ENCODE assay signal across 15 cellular contexts in the genomic region with DNA sequence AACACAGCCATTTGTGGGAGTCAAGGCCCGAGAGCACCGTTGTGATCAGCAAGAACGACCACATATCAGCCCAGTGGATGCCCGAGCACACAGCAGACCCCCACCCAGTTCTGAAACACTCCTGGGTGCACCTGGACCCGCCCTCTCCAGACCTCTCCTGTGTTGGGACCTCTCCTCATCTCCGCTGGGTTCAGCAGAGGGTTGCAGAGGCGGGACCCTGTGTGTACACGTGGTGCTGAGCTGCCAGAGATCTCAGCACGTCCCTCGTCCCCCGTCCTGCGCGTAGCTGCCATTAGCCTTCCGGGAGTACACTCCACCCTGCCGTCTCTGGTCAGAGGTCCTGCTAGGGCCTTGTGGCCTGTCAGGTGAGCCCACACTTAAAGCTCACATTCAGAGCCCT. TPM values are rescaled to one million over a fixed set of nuclear protein-coding genes. Genes with fewer than 3 reads are reported as not detected.
A peak's percentile ranks its signal among the peaks of the same experiment; 100 is the strongest.
DNase-seq lines count a peak whose midpoint lies in the region; ATAC-seq and TF ChIP-seq lines count a peak whose summit lies in the region.
"Had no signal": no experiment of that assay in that cellular context is flagged by ENCODE, and none has a peak within 500 bp of the region (broad histone marks: within the 10 kb centered on the region; RNA-seq: fewer than 3 reads in every experiment).

No MANE protein-coding gene starts in this region.

- H3K4me1 Mint-ChIP-seq in activated naive CD8-positive, alpha-beta T cell treated with anti-CD3 and anti-CD28 coated beads, Interleukin-2, amount 10 ng/mL, durations not matched to agents 7 days and 5 days: no peaks in the 10 kb centered on the region
- no peaks in the 10 kb centered on the region for H3K4me1 Mint-ChIP-seq in activated naive CD8-positive, alpha-beta T cell treated with anti-CD3 and anti-CD28 coated beads, Interleukin-2, amount 50 U/mL, for 24 hours
- H3K4me1 Mint-ChIP-seq: CD14-positive monocyte had no signal

- H3K27ac ChIP-seq in ascending aorta (peak overlapping the region; percentile 90 to 91), lower lobe of right lung (no peak overlapping the region), suprapubic skin (peak overlapping the region; percentile 35)

- DNase-seq in activated naive CD8-positive, alpha-beta T cell treated with anti-CD3 and anti-CD28 coated beads, Interleukin-2, amount 10 ng/mL, durations not matched to agents 7 days and 5 days: no peak
- no peak for DNase-seq in activated naive CD8-positive, alpha-beta T cell treated with anti-CD3 and anti-CD28 coated beads, Interleukin-2, amount 50 U/mL, for 24 hours
- DNase-seq in ascending aorta (ENCODE audit: low spot score in 2 of 2) (no peak), lower lobe of right lung (peak; percentile 28), suprapubic skin (ENCODE audit: low spot score in 2 of 2) (no peak), SKM-1 (lab: John Stamatoyannopoulos, UW; ENCODE audit: unreplicated experiment) (no peak)
- no peak for DNase-seq in stimulated activated CD4-positive, alpha-beta T cell treated with anti-CD3 and anti-CD28 coated beads, Interleukin-1b, Interleukin-23, amount 100 ng/mL, for 48 hours
- DNase-seq: DMS53, HCEC 1CT, NCI-H1436, NCI-H2081 treated with DMSO at 0.1 percent for 48 hours, NCI-H524, RPMI8226 had no signal

- H3K4me3 ChIP-seq in ascending aorta (no peak overlapping the region), lower lobe of right lung (no peak overlapping the region), suprapubic skin (no peak overlapping the region)

- peaks cover 10% of the 10 kb centered on the region for H3K36me3 Mint-ChIP-seq in activated naive CD8-positive, alpha-beta T cell treated with anti-CD3 and anti-CD28 coated beads, Interleukin-2, amount 10 ng/mL, durations not matched to agents 7 days and 5 days
- H3K36me3 Mint-ChIP-seq in activated naive CD8-positive, alpha-beta T cell treated with anti-CD3 and anti-CD28 coated beads, Interleukin-2, amount 50 U/mL, for 24 hours (ENCODE audit: low read depth): peaks cover 11% of the 10 kb centered on the region

- TF ChIP-seq POLR2A in suprapubic skin (IDR thresholded peaks at IDR 0.05): no peak

- intact Hi-C loops in ascending aorta (cut with DNase I) (loop anchor here (10.0 kb wide), 1 partner anchor 1813 kb away; no protein-coding TSS in a partner anchor), lower lobe of right lung (cut with DNase I) (no loop called here)

- POLR2A ChIA-PET in activated naive CD8-positive, alpha-beta T cell treated with anti-CD3 and anti-CD28 coated beads, Interleukin-2, amount 10 ng/mL, durations not matched to agents 7 days and 5 days (lab: Charles Lee): no interaction called here

- TF ChIP-seq EP300 in suprapubic skin (IDR thresholded peaks at IDR 0.05): no peak

- ATAC-seq in activated naive CD8-positive, alpha-beta T cell treated with anti-CD3 and anti-CD28 coated beads, Interleukin-2, amount 10 ng/mL, durations not matched to agents 7 days and 5 days (ENCODE audit: low read depth): no peak
- no peak for ATAC-seq in activated naive CD8-positive, alpha-beta T cell treated with anti-CD3 and anti-CD28 coated beads, Interleukin-2, amount 50 U/mL, for 24 hours
- ATAC-seq in lower lobe of right lung (no peak), HG02970 (IDR thresholded peaks at IDR 0.05; ENCODE audit: low FRiP score, unreplicated experiment) (no peak)

- no peaks in the 10 kb centered on the region for H3K9me3 ChIP-seq in ascending aorta
- no peaks in the 10 kb centered on the region for H3K9me3 ChIP-seq in lower lobe of right lung
- no peaks in the 10 kb centered on the region for H3K9me3 ChIP-seq in suprapubic skin

- TF ChIP-seq CTCF in ascending aorta (IDR thresholded peaks at IDR 0.05): no peak
- no peak for TF ChIP-seq CTCF in lower lobe of right lung (IDR thresholded peaks at IDR 0.05)
- no peak for TF ChIP-seq CTCF in suprapubic skin (IDR thresholded peaks at IDR 0.05)

- no peaks in the 10 kb centered on the region for H3K27me3 Mint-ChIP-seq in activated naive CD8-positive, alpha-beta T cell treated with anti-CD3 and anti-CD28 coated beads, Interleukin-2, amount 10 ng/mL, durations not matched to agents 7 days and 5 days
- no peaks in the 10 kb centered on the region for H3K27me3 Mint-ChIP-seq in activated naive CD8-positive, alpha-beta T cell treated with anti-CD3 and anti-CD28 coated beads, Interleukin-2, amount 50 U/mL, for 24 hours

- H3K4me3 Mint-ChIP-seq in activated naive CD8-positive, alpha-beta T cell treated with anti-CD3 and anti-CD28 coated beads, Interleukin-2, amount 10 ng/mL, durations not matched to agents 7 days and 5 days: no peak overlapping the region
- H3K4me3 Mint-ChIP-seq in activated naive CD8-positive, alpha-beta T cell treated with anti-CD3 and anti-CD28 coated beads, Interleukin-2, amount 50 U/mL, for 24 hours: no peak overlapping the region
- H3K4me3 Mint-ChIP-seq: CD14-positive monocyte had no signal

- no peaks in the 10 kb centered on the region for H3K27me3 ChIP-seq in ascending aorta
- no peaks in the 10 kb centered on the region for H3K27me3 ChIP-seq in lower lobe of right lung (ENCODE audit: low read depth)
- H3K27me3 ChIP-seq in suprapubic skin: no peaks in the 10 kb centered on the region

- WGBS in suprapubic skin: 93% methylated on average over 11 of the region's 15 CpGs

- peaks cover 32 to 50% of the 10 kb centered on the region in 2 donors for H3K36me3 ChIP-seq in ascending aorta
- H3K36me3 ChIP-seq in lower lobe of right lung: peaks cover 91% of the 10 kb centered on the region
- H3K36me3 ChIP-seq in suprapubic skin: peaks cover 56% of the 10 kb centered on the region

- peak overlapping the region; percentile 58 for H3K27ac Mint-ChIP-seq in activated naive CD8-positive, alpha-beta T cell treated with anti-CD3 and anti-CD28 coated beads, Interleukin-2, amount 10 ng/mL, durations not matched to agents 7 days and 5 days
- H3K27ac Mint-ChIP-seq in activated naive CD8-positive, alpha-beta T cell treated with anti-CD3 and anti-CD28 coated beads, Interleukin-2, amount 50 U/mL, for 24 hours: no peak overlapping the region

- H3K4me1 ChIP-seq in ascending aorta (peaks cover 3 to 28% of the 10 kb centered on the region in 2 donors), lower lobe of right lung (peaks cover 18% of the 10 kb centered on the region), suprapubic skin (peaks cover 36% of the 10 kb centered on the region)

- H3K9me3 Mint-ChIP-seq in activated naive CD8-positive, alpha-beta T cell treated with anti-CD3 and anti-CD28 coated beads, Interleukin-2, amount 10 ng/mL, durations not matched to agents 7 days and 5 days: no peaks in the 10 kb centered on the region
- no peaks in the 10 kb centered on the region for H3K9me3 Mint-ChIP-seq in activated naive CD8-positive, alpha-beta T cell treated with anti-CD3 and anti-CD28 coated beads, Interleukin-2, amount 50 U/mL, for 24 hours
- H3K9me3 Mint-ChIP-seq: CD14-positive monocyte had no signal

RNA-seq across cellular contexts. Expression of a gene that starts 51.7 kb away (rescaled TPM):
- total RNA-seq in activated naive CD8-positive, alpha-beta T cell treated with anti-CD3 and anti-CD28 coated beads, Interleukin-2, amount 10 ng/mL, durations not matched to agents 7 days and 5 days: 10 to 100 TPM; 16.6 to 19.5 TPM
- total RNA-seq in ascending aorta (40.9 TPM), lower lobe of right lung (60.2 TPM), suprapubic skin (10 to 100 TPM; 39.2 to 54.4 (median 45.4) TPM)
